8 cellular contexts compared by ENCODE assay signal in the genomic region with DNA sequence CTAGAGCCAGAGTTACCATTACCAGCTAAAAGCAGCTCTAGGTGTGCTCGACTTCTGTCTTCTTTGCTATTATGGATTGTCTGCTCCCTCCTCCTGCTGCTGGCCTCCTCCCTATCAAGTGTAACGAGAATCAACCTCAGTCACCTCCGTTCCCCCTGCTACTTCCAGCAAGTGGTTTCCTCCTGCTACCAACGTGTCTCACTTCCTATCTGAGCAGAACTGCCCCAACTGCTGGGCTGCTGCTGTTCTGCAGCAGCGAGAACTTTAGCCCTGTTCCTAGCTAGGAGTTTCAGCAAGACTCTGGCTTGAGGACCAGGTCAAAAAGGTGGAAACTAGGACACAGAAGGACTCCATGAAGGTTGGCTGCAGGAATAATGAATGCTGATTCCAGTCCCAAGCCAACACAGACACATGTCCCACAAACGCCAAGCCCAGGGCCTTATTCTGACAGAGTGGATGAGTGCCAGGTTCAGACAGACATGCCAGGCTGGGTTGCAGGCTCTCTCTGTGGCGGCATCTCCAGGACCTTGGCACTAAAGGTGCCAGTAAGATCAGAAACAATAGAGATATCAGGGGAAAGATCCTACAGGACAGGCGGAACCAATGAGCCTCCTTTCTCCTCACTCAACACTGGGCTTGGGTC. TPM values are rescaled to one million over a fixed set of nuclear protein-coding genes. Genes with fewer than 3 reads are reported as not detected.
A peak's percentile ranks its signal among the peaks of the same experiment; 100 is the strongest.
DNase-seq lines count a peak whose midpoint lies in the region; ATAC-seq and TF ChIP-seq lines count a peak whose summit lies in the region.

No MANE protein-coding gene starts in this region.

- H2AFZ ChIP-seq in Karpas-422 (ENCODE audit: low read length) (no peak overlapping the region), trophoblast cell (ENCODE audit: insufficient read depth, low read length, poor library complexity) (no peak overlapping the region)

- peaks cover 93% of the 10 kb centered on the region for H3K79me2 ChIP-seq in Karpas-422 (ENCODE audit: low read length)
- no peaks in the 10 kb centered on the region for H3K79me2 ChIP-seq in trophoblast cell (ENCODE audit: control insufficient read depth, insufficient read depth, low read length, poor library complexity)

- no peak overlapping the region for H4K12ac ChIP-seq in trophoblast cell (ENCODE audit: low read depth, low read length)

- H4K91ac ChIP-seq in trophoblast cell (ENCODE audit: low read depth, low read length): no peak overlapping the region

- H3K4me3 Mint-ChIP-seq in activated naive CD4-positive, alpha-beta T cell treated with anti-CD3 and anti-CD28 coated beads for 36 hours: peak overlapping the region; percentile 52

- H3K4me1 ChIP-seq in heart left ventricle: peaks cover 17 to 84% (median 60%) of the 10 kb centered on the region in 12 donors
- H3K4me1 ChIP-seq in Karpas-422 (ENCODE audit: low read length): peaks cover 51% of the 10 kb centered on the region
- H3K4me1 ChIP-seq in trophoblast cell (ENCODE audit: control insufficient read depth in 1 of 2, insufficient read depth in 2 of 2, low read length in 2 of 2): peaks cover 9 to 12% of the 10 kb centered on the region in 2 experiments

- CTCF ChIA-PET in activated naive CD4-positive, alpha-beta T cell treated with anti-CD3 and anti-CD28 coated beads for 36 hours (lab: Charles Lee): interaction anchor here (1.0 to 12.3 kb wide), 7 partner anchors 8 to 101 kb away, joined by 3 to 342 read pairs (median 5); no protein-coding TSS in a partner anchor

- no peak for TF ChIP-seq POLR2A in heart left ventricle (IDR thresholded peaks at IDR 0.05)

- H2AK5ac ChIP-seq in trophoblast cell (ENCODE audit: low read length): no peak overlapping the region

- H3K4me2 ChIP-seq in Karpas-422 (ENCODE audit: low read depth, low read length, poor library complexity, severe bottlenecking) (no peak overlapping the region), trophoblast cell (ENCODE audit: low read length) (no peak overlapping the region)

- peak in 1 of 12 donors; percentile 25 for TF ChIP-seq CTCF in heart left ventricle (IDR thresholded peaks at IDR 0.05)

- H4K20me1 ChIP-seq in Karpas-422 (ENCODE audit: insufficient read depth, low read depth, low read length): no peaks in the 10 kb centered on the region

- peaks cover 42% of the 10 kb centered on the region for H3K36me3 Mint-ChIP-seq in activated naive CD4-positive, alpha-beta T cell treated with anti-CD3 and anti-CD28 coated beads for 36 hours (ENCODE audit: low read depth)

- H3K4me1 Mint-ChIP-seq in activated naive CD4-positive, alpha-beta T cell treated with anti-CD3 and anti-CD28 coated beads for 36 hours (ENCODE audit: low read depth): peaks cover 63% of the 10 kb centered on the region

- H2BK12ac ChIP-seq in trophoblast cell (ENCODE audit: low read length): no peak overlapping the region

- H3K9me3 Mint-ChIP-seq in activated naive CD4-positive, alpha-beta T cell treated with anti-CD3 and anti-CD28 coated beads for 36 hours: no peaks in the 10 kb centered on the region

- no peaks in the 10 kb centered on the region for H3K79me1 ChIP-seq in trophoblast cell (ENCODE audit: low read length)

- H3K4me3 ChIP-seq in heart left ventricle (peak overlapping the region in 1 of 12 donors; percentile 0), Karpas-422 (ENCODE audit: low read length) (no peak overlapping the region), trophoblast cell (ENCODE audit: low read depth, low read length) (no peak overlapping the region)

- H2BK5ac ChIP-seq in trophoblast cell (ENCODE audit: low read depth, low read length, poor library complexity): no peak overlapping the region

- 32 to 42% (median 40%) methylated on average over 7 to 8 of the region's 8 CpGs for WGBS in heart left ventricle, 4 donors
- no CpG with 5 or more reads among the region's 8 CpGs for WGBS in trophoblast cell (ENCODE audit: extremely low coverage, insufficient coverage, insufficient read length)

- H4K8ac ChIP-seq in trophoblast cell (ENCODE audit: low read depth, low read length): no peak overlapping the region

- intact Hi-C loops in heart left ventricle (cut with DNase I): no loop called here
- intact Hi-C loops in cardiac septum (cut with DNase I): loop anchor here (10.0 kb wide), 1 partner anchor 49 kb away; no protein-coding TSS in a partner anchor
- intact Hi-C loops in activated naive CD4-positive, alpha-beta T cell treated with anti-CD3 and anti-CD28 coated beads for 36 hours (cut with micrococcal nuclease): loop anchor here (1.0 to 10.0 kb wide), 5 partner anchors 16 to 812 kb away; a partner anchor contains a TSS

- H3K9me3 ChIP-seq in heart left ventricle (no peaks in the 10 kb centered on the region), Karpas-422 (ENCODE audit: low read length) (no peaks in the 10 kb centered on the region), trophoblast cell (ENCODE audit: insufficient read depth, low read depth, low read length) (no peaks in the 10 kb centered on the region)

- H2BK120ac ChIP-seq in trophoblast cell (ENCODE audit: insufficient read depth, low read length, poor library complexity): peak overlapping the region; percentile 10

- ATAC-seq in heart left ventricle (peak in 3 of 4 donors; percentile 12 to 30 (median 16)), HG02970 (IDR thresholded peaks at IDR 0.05; ENCODE audit: low FRiP score, unreplicated experiment) (no peak)

- H3K27ac ChIP-seq in heart left ventricle (peak overlapping the region in 11 of 12 donors; percentile 29 to 98 (median 63)), Karpas-422 (ENCODE audit: low read length) (peak overlapping the region; percentile 9; the same call in 1 of the 2 replicates), trophoblast cell (ENCODE audit: low read depth, low read length) (no peak overlapping the region)

- no peak overlapping the region for H3K18ac ChIP-seq in trophoblast cell (ENCODE audit: low read length)

- H3K27ac Mint-ChIP-seq in activated naive CD4-positive, alpha-beta T cell treated with anti-CD3 and anti-CD28 coated beads for 36 hours: peak overlapping the region; percentile 83

- no peaks in the 10 kb centered on the region for H3K27me3 Mint-ChIP-seq in activated naive CD4-positive, alpha-beta T cell treated with anti-CD3 and anti-CD28 coated beads for 36 hours (ENCODE audit: low read depth)

- no peak overlapping the region for H3K4ac ChIP-seq in trophoblast cell (ENCODE audit: low read depth, low read length)

- H3K9ac ChIP-seq in Karpas-422 (ENCODE audit: low read length) (peak overlapping the region; percentile 26), trophoblast cell (ENCODE audit: low read length) (no peak overlapping the region)

- no peak overlapping the region for H3K14ac ChIP-seq in trophoblast cell (ENCODE audit: low read length)

- no peaks in the 10 kb centered on the region for H3K9me2 ChIP-seq in Karpas-422 (replicated peaks; ENCODE audit: insufficient read depth, low read length)

- peak overlapping the region; percentile 66 for H3K23ac ChIP-seq in trophoblast cell (ENCODE audit: low read length)

- H3K36me3 ChIP-seq in heart left ventricle (peaks cover 0 to 50% (median 34%) of the 10 kb centered on the region in 9 donors), Karpas-422 (ENCODE audit: insufficient read depth, low read length) (peaks cover 38% of the 10 kb centered on the region; the same call in 1 of the 2 replicates), trophoblast cell (ENCODE audit: control insufficient read depth in 1 of 2, insufficient read depth in 2 of 2, low read length in 2 of 2) (no peaks in the 10 kb centered on the region)

- H3K27me3 ChIP-seq in heart left ventricle: no peaks in the 10 kb centered on the region
- H3K27me3 ChIP-seq in Karpas-422 (ENCODE audit: low read length): no peaks in the 10 kb centered on the region
- H3K27me3 ChIP-seq in trophoblast cell (ENCODE audit: insufficient read depth, low read length): no peaks in the 10 kb centered on the region

- peak in 2 of 5 donors; percentile 52 to 57 for DNase-seq in heart left ventricle
- no peak for DNase-seq in cardiac septum (ENCODE audit: low spot score)
- DNase-seq in Karpas-422: peak; percentile 49
- DNase-seq in activated naive CD4-positive, alpha-beta T cell treated with anti-CD3 and anti-CD28 coated beads for 36 hours: peak; percentile 82
- DNase-seq in trophoblast cell: no peak
- DNase-seq in EL: no peak
- no peak for DNase-seq in NCI-H1694 (lab: John Stamatoyannopoulos, UW)

RNA-seq across cellular contexts. Expression of a gene that starts 46.9 kb away (rescaled TPM):
- total RNA-seq in heart left ventricle (100 to 1,000 TPM in 1 of 9 donors, 10 to 100 TPM in 8; 43.6 to 103 (median 63.8) TPM), cardiac septum (49.9 TPM)
- polyA plus RNA-seq in heart left ventricle: 10 to 100 TPM; 37.4 to 41.8 TPM
- total RNA-seq in Karpas-422 (2014; rRNA removed; shearing (Covaris generic); ENCODE audit: low replicate concordance): 0.04 TPM in 1 of 2 replicates, not detected in the other
- under 1 TPM; 0.02 TPM for total RNA-seq in activated naive CD4-positive, alpha-beta T cell treated with anti-CD3 and anti-CD28 coated beads for 36 hours
- polyA plus RNA-seq in trophoblast cell (2013): 0.03 TPM in 2 replicates

Comparison
In these comparisons a context has a peak if more than half of its experiments do, and no peak if none do; other contexts are left out.
1. intact Hi-C loops: an anchor here in cardiac septum (10.0 kb wide) and activated naive CD4-positive, alpha-beta T cell treated with anti-CD3 and anti-CD28 coated beads for 36 hours (1.0 to 10.0 kb wide); none called in heart left ventricle.
2. DNase-seq: peak in Karpas-422 (single experiment) and activated naive CD4-positive, alpha-beta T cell treated with anti-CD3 and anti-CD28 coated beads for 36 hours (single experiment); none in cardiac septum (single experiment), trophoblast cell (0 of 2), EL (single experiment) and NCI-H1694 (single experiment).
3. RNA of a gene that starts 46.9 kb away (total RNA-seq): 43.6 to 103 TPM in heart left ventricle and 49.9 TPM in cardiac septum (single experiment); 0.04 TPM in Karpas-422 and 0.02 TPM in activated naive CD4-positive, alpha-beta T cell treated with anti-CD3 and anti-CD28 coated beads for 36 hours; every median in the first group is over 10 times any median in the second.